ENCODE assay signal across 34 cellular contexts in genomic region chr10:11846542-11846941, GRCh38. TPM values are rescaled to one million over a fixed set of nuclear protein-coding genes. Genes with fewer than 3 reads are reported as not detected.
DNase-seq lines count a peak whose midpoint lies in the region; ATAC-seq, FAIRE-seq and TF ChIP-seq lines count a peak whose summit lies in the region.
"Had no signal": no experiment of that assay in that cellular context is flagged by ENCODE, and none has a peak within 500 bp of the region (broad histone marks: within the 10 kb centered on the region; RNA-seq: fewer than 3 reads in every experiment).

No MANE protein-coding gene starts in this region.

- H2AFZ ChIP-seq in K562 (ENCODE audit: low read depth, low read length) (no peak overlapping the region), HepG2 (ENCODE audit: low read length) (no peak overlapping the region)
- H2AFZ ChIP-seq: PC-9 had no signal

- H3K4me1 ChIP-seq in K562 (replicated peaks in 1 of 2; ENCODE audit: control insufficient read depth in 2 of 2, insufficient read depth in 2 of 2, low read length in 2 of 2) (peaks cover 0 to 4% of the 10 kb centered on the region in 2 experiments; a peak in 1 of 5 replicates), HepG2 (ENCODE audit: insufficient read depth, low read length) (peaks cover 14% of the 10 kb centered on the region)

- no peak overlapping the region for H3K4me3 Mint-ChIP-seq in endothelial cell (ENCODE audit: unreplicated experiment)
- H3K4me3 Mint-ChIP-seq: activated CD8-positive, alpha-beta T cell treated with anti-CD3 and anti-CD28 coated beads for 36 hours; activated naive CD4-positive, alpha-beta T cell treated with anti-CD3 and anti-CD28 coated beads, Interleukin-2, amount 10 ng/mL, durations not matched to agents 7 days and 5 days; activated T-helper 17 cell treated with anti-CD3 and anti-CD28 coated beads, Interleukin-2, amount 50 U/mL, for 72 hours; CD8-positive, alpha-beta T cell; H9; mesothelial cell of epicardium; naive B cell; stimulated activated effector memory CD8-positive, alpha-beta T cell treated with anti-CD3 and anti-CD28 coated beads, Interleukin-12 subunit alpha, Interleukin-12 subunit beta, amount 100 ng/mL, for 72 hours; T-helper 17 cell had no signal

- peaks cover 5% of the 10 kb centered on the region for H3K27me3 Mint-ChIP-seq in endothelial cell (ENCODE audit: unreplicated experiment)
- H3K27me3 Mint-ChIP-seq: naive B cell had no signal

- H3K27ac Mint-ChIP-seq in endothelial cell (ENCODE audit: unreplicated experiment), result no peak overlapping the region
- H3K27ac Mint-ChIP-seq: activated CD8-positive, alpha-beta T cell treated with anti-CD3 and anti-CD28 coated beads for 36 hours; activated naive CD4-positive, alpha-beta T cell treated with anti-CD3 and anti-CD28 coated beads, Interleukin-2, amount 10 ng/mL, durations not matched to agents 7 days and 5 days; activated T-helper 17 cell treated with anti-CD3 and anti-CD28 coated beads, Interleukin-2, amount 50 U/mL, for 72 hours; CD8-positive, alpha-beta T cell; stimulated activated effector memory CD8-positive, alpha-beta T cell treated with anti-CD3 and anti-CD28 coated beads, Interleukin-12 subunit alpha, Interleukin-12 subunit beta, amount 100 ng/mL, for 72 hours; T-helper 17 cell had no signal

- CTCF ChIA-PET in K562 (lab: Yijun Ruan, JAX; ENCODE audit: low intra/inter-chr PET ratio) (no interaction called here), HepG2 (lab: Yijun Ruan, JAX; ENCODE audit: low intra/inter-chr PET ratio, low total read pairs) (no interaction called here)

- 79% methylated on average over 8 of the region's 8 CpGs for WGBS in K562 (ENCODE audit: insufficient coverage, low coverage, missing lambda C conversion rate)
- WGBS in HepG2 (ENCODE audit: low lambda C conversion rate), result 88% methylated on average over 8 of the region's 8 CpGs

- H3K36me3 Mint-ChIP-seq in endothelial cell (ENCODE audit: low read depth, unreplicated experiment), result no peaks in the 10 kb centered on the region
- H3K36me3 Mint-ChIP-seq: activated naive CD4-positive, alpha-beta T cell treated with anti-CD3 and anti-CD28 coated beads, Interleukin-2, amount 10 ng/mL, durations not matched to agents 7 days and 5 days; CD8-positive, alpha-beta T cell; naive B cell; stimulated activated effector memory CD8-positive, alpha-beta T cell treated with anti-CD3 and anti-CD28 coated beads, Interleukin-12 subunit alpha, Interleukin-12 subunit beta, amount 100 ng/mL, for 72 hours had no signal

- TF ChIP-seq POLR2A in K562 (conservative IDR thresholded peaks at IDR 0.05), result no peak
- TF ChIP-seq POLR2A in HepG2 (IDR thresholded peaks at IDR 0.05; ENCODE audit: insufficient read depth in 1 of 2, low read depth in 2 of 2, low read length in 2 of 2), result no peak

- in situ Hi-C loops in K562 (cut with MboI) (no loop called here), HepG2 (cut with HindIII; ENCODE audit: extremely low pct_ligation_motif_present, low pct_unique_long_range_greater_than_20kb) (no loop called here)

- POLR2A ChIA-PET in K562 (lab: Yijun Ruan, JAX), result interaction anchor here (0.7 to 1.3 kb wide), 4 partner anchors 9 to 29 kb away, joined by 3 to 4 read pairs (median 4); no protein-coding TSS in a partner anchor
- POLR2A ChIA-PET in HepG2 (lab: Yijun Ruan, JAX), result no interaction called here

- H4K20me1 ChIP-seq in K562 (replicated peaks; ENCODE audit: control insufficient read depth, insufficient read depth, low read length) (no peaks in the 10 kb centered on the region; the same call in 1 of the 2 replicates), HepG2 (ENCODE audit: insufficient read depth, low read length) (peaks cover 5% of the 10 kb centered on the region; the same call in 1 of the 2 replicates)

- peaks cover 3% of the 10 kb centered on the region; the same call in 2 of the 3 replicates for H3K79me2 ChIP-seq in K562 (ENCODE audit: control insufficient read depth, insufficient read depth, low read length)
- peaks cover 40% of the 10 kb centered on the region for H3K79me2 ChIP-seq in HepG2 (ENCODE audit: insufficient read depth, low read length)

- H3K9me3 ChIP-seq in K562 (replicated peaks; ENCODE audit: control insufficient read depth, insufficient read depth, low read depth, low read length), result no peaks in the 10 kb centered on the region
- H3K9me3 ChIP-seq in HepG2 (ENCODE audit: low read length), result no peaks in the 10 kb centered on the region
- H3K9me3 ChIP-seq: neutrophil, upper lobe of left lung had no signal

- intact Hi-C loops in K562 (cut with micrococcal nuclease) (no loop called here), HepG2 (cut with micrococcal nuclease; ENCODE audit: unreplicated experiment) (no loop called here), cardiac septum (cut with DNase I) (no loop called here)

- ATAC-seq in K562 (no peak), HepG2 (no peak), GM21619 (IDR thresholded peaks at IDR 0.05; ENCODE audit: unreplicated experiment) (no peak)
- ATAC-seq: activated CD8-positive, alpha-beta T cell treated with anti-CD3 and anti-CD28 coated beads for 36 hours; activated T-helper 17 cell treated with anti-CD3 and anti-CD28 coated beads, Interleukin-2, amount 50 U/mL, for 72 hours; CD8-positive, alpha-beta T cell; Right ventricle myocardium inferior; SK-N-SH treated with all-trans-retinoic acid at 6 μM for 48 hours; stimulated activated effector memory CD8-positive, alpha-beta T cell treated with anti-CD3 and anti-CD28 coated beads, Interleukin-12 subunit alpha, Interleukin-12 subunit beta, amount 100 ng/mL, for 72 hours; T-helper 17 cell had no signal

- H3K27ac ChIP-seq in K562 (ENCODE audit: extremely low read depth, low read depth, low read length) (no peak overlapping the region), HepG2 (ENCODE audit: extremely low read length, insufficient read depth, low read length) (no peak overlapping the region)
- H3K27ac ChIP-seq: brain microvascular endothelial cell, dorsolateral prefrontal cortex, KMS-11, neutrophil, PC-9, upper lobe of left lung had no signal

- no peak for TF ChIP-seq CTCF in K562 (IDR thresholded peaks at IDR 0.05 in 2 of 3, conservative IDR thresholded peaks at IDR 0.05 in 1 of 3; ENCODE audit: insufficient read depth in 2 of 3, low read depth in 1 of 3, low read length in 3 of 3)
- TF ChIP-seq CTCF in HepG2 (CRISPR knock-in tag; IDR thresholded peaks at IDR 0.05), result no peak
- no peak for TF ChIP-seq CTCF in endothelial cell (IDR thresholded peaks at IDR 0.05; ENCODE audit: unreplicated experiment)

- peaks cover 22% of the 10 kb centered on the region; the same call in 2 of the 3 replicates for H3K36me3 ChIP-seq in K562 (ENCODE audit: control insufficient read depth, insufficient read depth, low read length)
- peaks cover 13 to 35% of the 10 kb centered on the region in 2 experiments for H3K36me3 ChIP-seq in HepG2 (replicated peaks in 1 of 2; ENCODE audit: control insufficient read depth in 1 of 2, insufficient read depth in 2 of 2, low read length in 2 of 2)
- H3K36me3 ChIP-seq: brain microvascular endothelial cell, neutrophil, upper lobe of left lung had no signal

- no TSS peak for BruUV-seq in K562 (replicated peaks; lab: Mats Ljungman, UMichigan)
- no TSS peak for BruUV-seq in HepG2 (replicated peaks; lab: Mats Ljungman, UMichigan)

- H3K4me1 Mint-ChIP-seq in endothelial cell (ENCODE audit: unreplicated experiment), result no peaks in the 10 kb centered on the region
- H3K4me1 Mint-ChIP-seq: activated T-helper 17 cell treated with anti-CD3 and anti-CD28 coated beads, Interleukin-2, amount 50 U/mL, for 72 hours; naive B cell; stimulated activated effector memory CD8-positive, alpha-beta T cell treated with anti-CD3 and anti-CD28 coated beads, Interleukin-12 subunit alpha, Interleukin-12 subunit beta, amount 100 ng/mL, for 72 hours had no signal

- H3K9me1 ChIP-seq in K562 (ENCODE audit: control insufficient read depth, insufficient read depth, low read length), result no peaks in the 10 kb centered on the region

- H3K9me3 Mint-ChIP-seq in endothelial cell (ENCODE audit: unreplicated experiment), result no peaks in the 10 kb centered on the region
- H3K9me3 Mint-ChIP-seq: activated CD8-positive, alpha-beta T cell treated with anti-CD3 and anti-CD28 coated beads for 36 hours; activated naive CD4-positive, alpha-beta T cell treated with anti-CD3 and anti-CD28 coated beads, Interleukin-2, amount 10 ng/mL, durations not matched to agents 7 days and 5 days; activated T-helper 17 cell treated with anti-CD3 and anti-CD28 coated beads, Interleukin-2, amount 50 U/mL, for 72 hours; CD8-positive, alpha-beta T cell; H9; mesothelial cell of epicardium; naive B cell; stimulated activated effector memory CD8-positive, alpha-beta T cell treated with anti-CD3 and anti-CD28 coated beads, Interleukin-12 subunit alpha, Interleukin-12 subunit beta, amount 100 ng/mL, for 72 hours had no signal

- TF ChIP-seq RAD21 in K562 (CRISPR knock-in tag; conservative IDR thresholded peaks at IDR 0.05 in 1 of 2, IDR thresholded peaks at IDR 0.05 in 1 of 2) (no peak), HepG2 (CRISPR knock-in tag; IDR thresholded peaks at IDR 0.05) (no peak)

- DNase-seq in EH (ENCODE audit: low read depth) (peak; percentile 22), K562 (ENCODE audit: extremely low read depth in 1 of 4, low spot score in 3 of 4) (no peak), HepG2 (ENCODE audit: low spot score) (no peak), endothelial cell (ENCODE audit: low spot score) (no peak), cardiac septum (ENCODE audit: low spot score) (no peak)
- no peak for DNase-seq in activated CD4-positive, CD25-positive, alpha-beta regulatory T cell treated with anti-CD3 and anti-CD28 coated beads, Interleukin-2, amount 50 U/mL, for 72 hours
- DNase-seq: activated CD8-positive, alpha-beta memory T cell treated with anti-CD3 and anti-CD28 coated beads, Interleukin-2, amount 50 U/mL, for 48 hours; activated CD8-positive, alpha-beta T cell treated with anti-CD3 and anti-CD28 coated beads for 36 hours; activated naive CD4-positive, alpha-beta T cell treated with anti-CD3 and anti-CD28 coated beads, Interleukin-2, amount 10 ng/mL, durations not matched to agents 7 days and 5 days; brain microvascular endothelial cell; CD8-positive, alpha-beta T cell; DMS 273 treated with DMSO at 0.1 percent for 48 hours; dorsolateral prefrontal cortex; H9; naive B cell; NCI-H1417 treated with DMSO at 0.1 percent for 48 hours; NCI-H2081 treated with DMSO at 0.1 percent for 48 hours; NCI-H2227 treated with DMSO at 0.1 percent for 48 hours; NCI-H526; PC-9; stimulated activated CD4-positive, alpha-beta T cell treated with anti-CD3 and anti-CD28 coated beads, Interleukin-15, amount 100 ng/mL, for 24 hours; substantia nigra; T-helper 17 cell; upper lobe of left lung had no signal

- FAIRE-seq in K562 (lab: Jason Lieb, UNC), result no peak
- no peak for FAIRE-seq in HepG2 (lab: Jason Lieb, UNC)
- FAIRE-seq: GM12892, islet of Langerhans had no signal

- TF ChIP-seq EP300 in K562 (IDR thresholded peaks at IDR 0.05; ENCODE audit: low read length) (no peak), HepG2 (IDR thresholded peaks at IDR 0.05; ENCODE audit: low read depth in 2 of 2, low read length in 2 of 2) (no peak), HepG2 (CRISPR knock-in tag; IDR thresholded peaks at IDR 0.05; ENCODE audit: borderline replicate concordance) (no peak)

- no peak overlapping the region for H3K4me2 ChIP-seq in K562 (ENCODE audit: insufficient read depth, low read length)
- no peak overlapping the region for H3K4me2 ChIP-seq in HepG2 (ENCODE audit: low read depth, low read length)
- H3K4me2 ChIP-seq: KMS-11, PC-9 had no signal

- H3K27me3 ChIP-seq in K562 (ENCODE audit: control insufficient read depth in 2 of 2, insufficient read depth in 2 of 2, low read length in 2 of 2) (no peaks in the 10 kb centered on the region), HepG2 (ENCODE audit: control insufficient read depth in 1 of 2, insufficient read depth in 2 of 2, low read length in 2 of 2) (no peaks in the 10 kb centered on the region)
- H3K27me3 ChIP-seq: brain microvascular endothelial cell, neutrophil, upper lobe of left lung had no signal

- H3K9ac ChIP-seq in K562 (ENCODE audit: insufficient read depth in 1 of 2, low read depth in 2 of 2, low read length in 2 of 2) (no peak overlapping the region), HepG2 (ENCODE audit: insufficient read depth, low read depth, low read length) (no peak overlapping the region)
- H3K9ac ChIP-seq: KMS-11 had no signal

- H3K4me3 ChIP-seq in K562, result no peak overlapping the region
- H3K4me3 ChIP-seq in HepG2 (replicated peaks in 1 of 3; ENCODE audit: insufficient read depth in 1 of 3, low read depth in 2 of 3, low read length in 3 of 3), result no peak overlapping the region
- H3K4me3 ChIP-seq: dorsolateral prefrontal cortex, PC-9, upper lobe of left lung had no signal

RNA-seq across cellular contexts. Expression of gene PROSER2, which starts 23.4 kb away (rescaled TPM):
- 2.9 and 5.1 TPM in 2 replicates for total RNA-seq in K562 (2011; cell fraction: chromatin; rRNA removed; ENCODE audit: low replicate concordance)
- total RNA-seq in K562 (2011; cell fraction: nucleolus; rRNA removed), result 4.3 and 5.7 TPM in 2 replicates
- 3.2 and 4.5 TPM in 2 replicates for total RNA-seq in K562 (2011; cell fraction: nucleoplasm; rRNA removed)
- 14.8 and 18.2 TPM in 2 replicates for total RNA-seq in K562 (2014; rRNA removed)
- total RNA-seq in K562 (2014; rRNA removed; fragmentation: Illumina TruSeq; extraction: Trizol), result 2.2 and 2.3 TPM in 2 replicates
- 1.4 and 1.7 TPM in 2 replicates for total RNA-seq in K562 (2015; rRNA removed; fragmentation: Illumina TruSeq; extraction: Trizol)
- total RNA-seq in K562 (2021), result 14.3 and 14.5 TPM in 2 replicates
- polyA plus RNA-seq in K562 (2011; rRNA removed), result 3.7 and 6.7 TPM in 2 replicates
- polyA plus RNA-seq in K562 (2011; cell fraction: cytosol; rRNA removed), result 2.2 and 8.3 TPM in 2 replicates
- polyA plus RNA-seq in K562 (2011; cell fraction: nucleus; rRNA removed), result 4.4 and 6.0 TPM in 2 replicates
- 3.5 and 5.6 TPM in 2 replicates for polyA plus RNA-seq in K562 (2012)
- polyA plus RNA-seq in K562 (2014; fragmentation: Illumina TruSeq; extraction: Trizol), result 2.9 and 4.9 TPM in 2 replicates
- polyA plus RNA-seq in K562 (2014; fragmentation: Nextera tagmentation; extraction: Ambion mirVana), result 1 to 10 TPM in 1 of 2 experiments, under 1 TPM in 1; 0.62 to 1.3 TPM
- 5.1 and 8.1 TPM in 2 replicates for polyA plus RNA-seq in K562 (2014; rRNA removed)
- polyA minus RNA-seq in K562 (2011; rRNA and poly(A)+ RNA removed), result 3.2 TPM in 2 replicates
- 2.2 and 4.3 TPM in 2 replicates for polyA minus RNA-seq in K562 (2011; cell fraction: cytosol; rRNA and poly(A)+ RNA removed)
- polyA minus RNA-seq in K562 (2011; cell fraction: nucleus; rRNA and poly(A)+ RNA removed), result 3.2 and 4.1 TPM in 2 replicates
- 6.7 and 6.9 TPM in 2 replicates for total RNA-seq in HepG2 (2016; rRNA removed; fragmentation: Illumina TruSeq; extraction: Trizol)
- total RNA-seq in HepG2 (2016; cell fraction: cytosol; rRNA removed; fragmentation: Illumina TruSeq; extraction: Trizol; ENCODE audit: low read depth), result 2.0 and 2.7 TPM in 2 replicates
- total RNA-seq in HepG2 (2016; cell fraction: insoluble cytoplasmic fraction; rRNA removed; fragmentation: Illumina TruSeq; extraction: Trizol), result 6.3 and 8.2 TPM in 2 replicates
- 4.6 and 5.4 TPM in 2 replicates for total RNA-seq in HepG2 (2016; cell fraction: membrane; rRNA removed; fragmentation: Illumina TruSeq; extraction: Trizol)
- 3.8 and 5.3 TPM in 2 replicates for total RNA-seq in HepG2 (2016; cell fraction: nucleus; rRNA removed; fragmentation: Illumina TruSeq; extraction: Trizol)
- 6.7 and 7.7 TPM in 2 replicates for polyA plus RNA-seq in HepG2 (2011; rRNA removed)
- 3.6 and 5.9 TPM in 2 replicates for polyA plus RNA-seq in HepG2 (2011; cell fraction: cytosol; rRNA removed)
- 8.5 and 8.6 TPM in 2 replicates for polyA plus RNA-seq in HepG2 (2011; cell fraction: nucleus; rRNA removed)
- 7.3 and 12.4 TPM in 2 replicates for polyA plus RNA-seq in HepG2 (2012)
- 1.9 TPM in 2 replicates for polyA plus RNA-seq in HepG2 (2016; cell fraction: cytosol; fragmentation: Illumina TruSeq; extraction: Trizol; ENCODE audit: low read depth)
- polyA plus RNA-seq in HepG2 (2016; cell fraction: insoluble cytoplasmic fraction; fragmentation: Illumina TruSeq; extraction: Trizol; ENCODE audit: low read depth), result 7.7 and 8.0 TPM in 2 replicates
- polyA plus RNA-seq in HepG2 (2016; cell fraction: membrane; fragmentation: Illumina TruSeq; extraction: Trizol; ENCODE audit: low read depth), result 2.9 and 3.7 TPM in 2 replicates
- polyA plus RNA-seq in HepG2 (2016; cell fraction: nucleus; fragmentation: Illumina TruSeq; extraction: Trizol; ENCODE audit: insufficient read depth, low read depth), result 6.8 and 10.0 TPM in 2 replicates
- 6.3 and 10.2 TPM in 2 replicates for polyA minus RNA-seq in HepG2 (2011; rRNA and poly(A)+ RNA removed; ENCODE audit: low replicate concordance)
- 5.3 and 6.1 TPM in 2 replicates for polyA minus RNA-seq in HepG2 (2011; cell fraction: cytosol; rRNA and poly(A)+ RNA removed)
- polyA minus RNA-seq in HepG2 (2011; cell fraction: nucleus; rRNA and poly(A)+ RNA removed), result 6.1 and 8.0 TPM in 2 replicates
- 5.7 TPM for total RNA-seq in endothelial cell (ENCODE audit: unreplicated experiment)
- 1.3 TPM for total RNA-seq in cardiac septum
